ENCODE assay signal across 8 cellular contexts in the genomic region with DNA sequence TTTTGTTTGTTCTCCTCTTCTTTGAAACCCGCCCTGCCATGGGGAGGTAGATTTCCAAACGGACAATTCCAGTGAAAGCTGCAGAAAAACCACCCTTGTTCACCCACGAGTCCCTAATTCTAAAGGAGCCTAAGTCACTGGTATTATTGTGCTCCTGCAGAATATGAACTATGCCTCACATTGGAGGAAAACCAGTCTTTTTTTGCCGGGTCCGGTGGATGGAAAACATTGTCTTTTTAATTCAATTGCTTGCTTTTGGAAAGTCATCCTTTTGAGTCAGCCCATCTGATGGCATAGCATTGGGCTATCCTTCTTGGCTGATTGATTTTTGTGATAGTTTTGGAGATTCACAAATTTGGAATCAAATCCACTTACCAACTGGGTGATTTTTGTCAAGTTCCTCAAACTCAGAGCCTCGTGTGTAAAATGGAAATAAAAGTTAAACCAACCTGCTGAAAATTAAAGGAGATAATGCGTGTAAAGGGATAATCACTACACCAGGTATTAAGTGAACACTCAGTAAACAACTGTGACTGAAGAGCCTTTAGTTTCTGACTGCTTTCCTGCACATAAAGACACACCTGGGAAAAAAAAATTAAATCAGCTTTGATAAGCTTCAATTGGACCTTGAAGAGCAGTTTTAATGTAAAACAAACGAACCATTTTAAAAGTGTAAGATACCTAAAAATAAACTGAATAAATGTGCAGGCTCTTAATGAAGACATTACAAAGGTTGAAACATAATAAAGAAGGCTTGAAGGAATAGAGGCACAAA. TPM values are rescaled to one million over a fixed set of nuclear protein-coding genes. Genes with fewer than 3 reads are reported as not detected.
DNase-seq lines count a peak whose midpoint lies in the region; ATAC-seq, FAIRE-seq and TF ChIP-seq lines count a peak whose summit lies in the region.

No MANE protein-coding gene starts in this region.

- H3K4me3 ChIP-seq in cardiac muscle cell (peak overlapping the region; percentile 77), HepG2 (replicated peaks in 1 of 3; ENCODE audit: insufficient read depth in 1 of 3, low read depth in 2 of 3, low read length in 3 of 3) (peak overlapping the region; percentile 59 to 74 (median 65))

- H3K27me3 ChIP-seq in cardiac muscle cell (no peaks in the 10 kb centered on the region), HepG2 (ENCODE audit: control insufficient read depth in 1 of 2, insufficient read depth in 2 of 2, low read length in 2 of 2) (peaks cover 0 to 3% of the 10 kb centered on the region in 2 experiments; a peak in 2 of 5 replicates)

- H4K20me1 ChIP-seq in HepG2 (ENCODE audit: insufficient read depth, low read length): no peaks in the 10 kb centered on the region

- intact Hi-C loops in Right ventricle myocardium inferior (cut with DNase I) (no loop called here), HepG2 (cut with micrococcal nuclease; ENCODE audit: unreplicated experiment) (no loop called here)
- intact Hi-C loops in activated CD8-positive, alpha-beta T cell treated with anti-CD3 and anti-CD28 coated beads for 36 hours (cut with micrococcal nuclease): no loop called here

- no peak for TF ChIP-seq CTCF in cardiac muscle cell (IDR thresholded peaks at IDR 0.05; ENCODE audit: low read depth, low read length)
- no peak for TF ChIP-seq CTCF in activated CD8-positive, alpha-beta T cell treated with anti-CD3 and anti-CD28 coated beads for 36 hours (IDR thresholded peaks at IDR 0.05)
- TF ChIP-seq CTCF in HepG2 (CRISPR knock-in tag; IDR thresholded peaks at IDR 0.05): no peak
- no peak for TF ChIP-seq CTCF in type B pancreatic cell (conservative IDR thresholded peaks at IDR 0.05)

- ATAC-seq in Right ventricle myocardium inferior: no peak
- ATAC-seq in activated CD8-positive, alpha-beta T cell treated with anti-CD3 and anti-CD28 coated beads for 36 hours: no peak
- no peak for ATAC-seq in HepG2

- peaks cover 50% of the 10 kb centered on the region for H3K27me3 Mint-ChIP-seq in activated CD8-positive, alpha-beta T cell treated with anti-CD3 and anti-CD28 coated beads for 36 hours
- peaks cover 17% of the 10 kb centered on the region for H3K27me3 Mint-ChIP-seq in type B pancreatic cell

- in situ Hi-C loops in HepG2 (cut with HindIII; ENCODE audit: extremely low pct_ligation_motif_present, low pct_unique_long_range_greater_than_20kb): no loop called here

- no peaks in the 10 kb centered on the region for H3K9me3 Mint-ChIP-seq in activated CD8-positive, alpha-beta T cell treated with anti-CD3 and anti-CD28 coated beads for 36 hours
- no peaks in the 10 kb centered on the region for H3K9me3 Mint-ChIP-seq in type B pancreatic cell

- TF ChIP-seq RAD21 in HepG2 (CRISPR knock-in tag; IDR thresholded peaks at IDR 0.05): no peak

- H3K4me1 ChIP-seq in cardiac muscle cell (ENCODE audit: low read depth) (no peaks in the 10 kb centered on the region), HepG2 (ENCODE audit: insufficient read depth, low read length) (peaks cover 41% of the 10 kb centered on the region)

- no peak for TF ChIP-seq POLR2A in HepG2 (IDR thresholded peaks at IDR 0.05; ENCODE audit: insufficient read depth in 1 of 2, low read depth in 2 of 2, low read length in 2 of 2)

- H3K27ac Mint-ChIP-seq in activated CD8-positive, alpha-beta T cell treated with anti-CD3 and anti-CD28 coated beads for 36 hours: no peak overlapping the region
- peak overlapping the region; percentile 75 for H3K27ac Mint-ChIP-seq in type B pancreatic cell

- TF ChIP-seq EP300 in HepG2 (IDR thresholded peaks at IDR 0.05; ENCODE audit: low read depth in 2 of 2, low read length in 2 of 2) (no peak), HepG2 (CRISPR knock-in tag; IDR thresholded peaks at IDR 0.05; ENCODE audit: borderline replicate concordance) (no peak)

- 14% methylated on average over 8 of the region's 8 CpGs for WGBS in HepG2 (ENCODE audit: low lambda C conversion rate)

- H3K36me3 ChIP-seq in cardiac muscle cell (no peaks in the 10 kb centered on the region), HepG2 (replicated peaks in 1 of 2; ENCODE audit: control insufficient read depth in 1 of 2, insufficient read depth in 2 of 2, low read length in 2 of 2) (no peaks in the 10 kb centered on the region)

- POLR2A ChIA-PET in activated CD8-positive, alpha-beta T cell treated with anti-CD3 and anti-CD28 coated beads for 36 hours (lab: Charles Lee): no interaction called here
- POLR2A ChIA-PET in HepG2 (lab: Yijun Ruan, JAX): interaction anchor here (1.5 kb wide), 1 partner anchor 32 kb away, joined by 3 read pairs; no protein-coding TSS in a partner anchor

- peak overlapping the region; percentile 76 for H3K4me2 ChIP-seq in HepG2 (ENCODE audit: low read depth, low read length)

- H3K36me3 Mint-ChIP-seq in activated CD8-positive, alpha-beta T cell treated with anti-CD3 and anti-CD28 coated beads for 36 hours (ENCODE audit: low read depth): no peaks in the 10 kb centered on the region
- H3K36me3 Mint-ChIP-seq in type B pancreatic cell: peaks cover 6% of the 10 kb centered on the region

- H3K4me1 Mint-ChIP-seq in activated CD8-positive, alpha-beta T cell treated with anti-CD3 and anti-CD28 coated beads for 36 hours (ENCODE audit: low read depth): peaks cover 8% of the 10 kb centered on the region
- peaks cover 24% of the 10 kb centered on the region for H3K4me1 Mint-ChIP-seq in type B pancreatic cell (ENCODE audit: unreplicated experiment)

- H2AFZ ChIP-seq in HepG2 (ENCODE audit: low read length): no peak overlapping the region

- TSS peak; percentile 82 for BruUV-seq in HepG2 (replicated peaks; lab: Mats Ljungman, UMichigan)

- H3K9me3 ChIP-seq in cardiac muscle cell (ENCODE audit: low read depth) (no peaks in the 10 kb centered on the region), HepG2 (ENCODE audit: low read length) (no peaks in the 10 kb centered on the region)

- CTCF ChIA-PET in activated CD8-positive, alpha-beta T cell treated with anti-CD3 and anti-CD28 coated beads for 36 hours (lab: Charles Lee): interaction anchor here (2.7 kb wide), 1 partner anchor 32 kb away, joined by 10 read pairs; no protein-coding TSS in a partner anchor
- CTCF ChIA-PET in HepG2 (lab: Yijun Ruan, JAX; ENCODE audit: low intra/inter-chr PET ratio, low total read pairs): no interaction called here

- peak overlapping the region; percentile 60; the same call in 1 of the 2 replicates for H3K9ac ChIP-seq in HepG2 (ENCODE audit: insufficient read depth, low read depth, low read length)

- peak overlapping the region; percentile 68 for H3K4me3 Mint-ChIP-seq in activated CD8-positive, alpha-beta T cell treated with anti-CD3 and anti-CD28 coated beads for 36 hours
- H3K4me3 Mint-ChIP-seq in type B pancreatic cell: peak overlapping the region; percentile 97

- no peaks in the 10 kb centered on the region for H3K79me2 ChIP-seq in HepG2 (ENCODE audit: insufficient read depth, low read length)

- no peak for DNase-seq in cardiac muscle cell (ENCODE audit: low read depth in 1 of 2, low spot score in 1 of 2)
- no peak for DNase-seq in Right ventricle myocardium inferior (ENCODE audit: missing footprints)
- no peak for DNase-seq in activated CD8-positive, alpha-beta T cell treated with anti-CD3 and anti-CD28 coated beads for 36 hours
- DNase-seq in HepG2 (ENCODE audit: low spot score): no peak
- no peak for DNase-seq in type B pancreatic cell (ENCODE audit: extremely low spot score, unreplicated experiment)
- no peak for DNase-seq in occipital lobe (lab: John Stamatoyannopoulos, UW)
- no peak for DNase-seq in COLO829 (ENCODE audit: low spot score)
- DNase-seq in NCI-H2227 treated with DMSO at 0.1 percent for 48 hours (lab: John Stamatoyannopoulos, UW): no peak

- H3K27ac ChIP-seq in cardiac muscle cell: no peak overlapping the region
- peak overlapping the region; percentile 27 for H3K27ac ChIP-seq in HepG2 (ENCODE audit: extremely low read length, insufficient read depth, low read length)

- no peak for FAIRE-seq in HepG2 (lab: Jason Lieb, UNC)

RNA-seq across cellular contexts. Expression of gene CCNJL, which starts 0.8 kb away (rescaled TPM):
- total RNA-seq in cardiac muscle cell (14.2 and 16.1 TPM in 2 replicates), Right ventricle myocardium inferior (10.2 TPM), HepG2 (2016; rRNA removed; fragmentation: Illumina TruSeq; extraction: Trizol) (1.1 and 1.6 TPM in 2 replicates), type B pancreatic cell (ENCODE audit: low replicate concordance) (7.2 and 16.6 TPM in 2 replicates), occipital lobe (0.78 TPM)
- polyA plus RNA-seq in cardiac muscle cell (12.1 and 14.1 TPM in 2 replicates), HepG2 (2011; rRNA removed) (4.2 and 4.4 TPM in 2 replicates)
- total RNA-seq in activated CD8-positive, alpha-beta T cell treated with anti-CD3 and anti-CD28 coated beads for 36 hours: not detected
- total RNA-seq in HepG2 (2016; cell fraction: cytosol; rRNA removed; fragmentation: Illumina TruSeq; extraction: Trizol; ENCODE audit: low read depth): 0.44 and 0.51 TPM in 2 replicates
- 1.0 and 1.5 TPM in 2 replicates for total RNA-seq in HepG2 (2016; cell fraction: insoluble cytoplasmic fraction; rRNA removed; fragmentation: Illumina TruSeq; extraction: Trizol)
- total RNA-seq in HepG2 (2016; cell fraction: membrane; rRNA removed; fragmentation: Illumina TruSeq; extraction: Trizol): 1.6 and 1.8 TPM in 2 replicates
- 1.2 and 1.3 TPM in 2 replicates for total RNA-seq in HepG2 (2016; cell fraction: nucleus; rRNA removed; fragmentation: Illumina TruSeq; extraction: Trizol)
- 1.7 and 2.8 TPM in 2 replicates for polyA plus RNA-seq in HepG2 (2011; cell fraction: cytosol; rRNA removed)
- polyA plus RNA-seq in HepG2 (2011; cell fraction: nucleus; rRNA removed): 3.2 and 3.9 TPM in 2 replicates
- polyA plus RNA-seq in HepG2 (2012): 2.1 and 3.0 TPM in 2 replicates
- polyA plus RNA-seq in HepG2 (2016; cell fraction: cytosol; fragmentation: Illumina TruSeq; extraction: Trizol; ENCODE audit: low read depth): 0.73 and 1.4 TPM in 2 replicates
- 2.2 and 2.7 TPM in 2 replicates for polyA plus RNA-seq in HepG2 (2016; cell fraction: insoluble cytoplasmic fraction; fragmentation: Illumina TruSeq; extraction: Trizol; ENCODE audit: low read depth)
- polyA plus RNA-seq in HepG2 (2016; cell fraction: membrane; fragmentation: Illumina TruSeq; extraction: Trizol; ENCODE audit: low read depth): 1.9 and 2.3 TPM in 2 replicates
- 2.6 and 2.7 TPM in 2 replicates for polyA plus RNA-seq in HepG2 (2016; cell fraction: nucleus; fragmentation: Illumina TruSeq; extraction: Trizol; ENCODE audit: insufficient read depth, low read depth)
- 2.0 and 10.0 TPM in 2 replicates for polyA minus RNA-seq in HepG2 (2011; rRNA and poly(A)+ RNA removed; ENCODE audit: low replicate concordance)
- polyA minus RNA-seq in HepG2 (2011; cell fraction: cytosol; rRNA and poly(A)+ RNA removed): 1.9 and 2.3 TPM in 2 replicates
- polyA minus RNA-seq in HepG2 (2011; cell fraction: nucleus; rRNA and poly(A)+ RNA removed): 4.7 and 5.5 TPM in 2 replicates

RNA-seq across cellular contexts. Expression of gene C1QTNF2, which starts 57.3 kb away (rescaled TPM):
- total RNA-seq in cardiac muscle cell: not detected in 2 replicates
- 0.24 TPM in 1 of 2 replicates, not detected in the other for polyA plus RNA-seq in cardiac muscle cell
- total RNA-seq in Right ventricle myocardium inferior: 1.5 TPM
- total RNA-seq in activated CD8-positive, alpha-beta T cell treated with anti-CD3 and anti-CD28 coated beads for 36 hours: not detected
- total RNA-seq in HepG2 (2016; rRNA removed; fragmentation: Illumina TruSeq; extraction: Trizol): not detected in 2 replicates
- not detected in 2 replicates for total RNA-seq in HepG2 (2016; cell fraction: cytosol; rRNA removed; fragmentation: Illumina TruSeq; extraction: Trizol; ENCODE audit: low read depth)
- not detected in 2 replicates for total RNA-seq in HepG2 (2016; cell fraction: insoluble cytoplasmic fraction; rRNA removed; fragmentation: Illumina TruSeq; extraction: Trizol)
- total RNA-seq in HepG2 (2016; cell fraction: membrane; rRNA removed; fragmentation: Illumina TruSeq; extraction: Trizol): not detected in 2 replicates
- not detected in 2 replicates for total RNA-seq in HepG2 (2016; cell fraction: nucleus; rRNA removed; fragmentation: Illumina TruSeq; extraction: Trizol)
- polyA plus RNA-seq in HepG2 (2011; rRNA removed): not detected in 2 replicates
- polyA plus RNA-seq in HepG2 (2011; cell fraction: cytosol; rRNA removed): not detected in 2 replicates
- polyA plus RNA-seq in HepG2 (2011; cell fraction: nucleus; rRNA removed): not detected in 2 replicates
- not detected in 2 replicates for polyA plus RNA-seq in HepG2 (2012)
- not detected in 2 replicates for polyA plus RNA-seq in HepG2 (2016; cell fraction: cytosol; fragmentation: Illumina TruSeq; extraction: Trizol; ENCODE audit: low read depth)
- polyA plus RNA-seq in HepG2 (2016; cell fraction: insoluble cytoplasmic fraction; fragmentation: Illumina TruSeq; extraction: Trizol; ENCODE audit: low read depth): not detected in 2 replicates
- polyA plus RNA-seq in HepG2 (2016; cell fraction: membrane; fragmentation: Illumina TruSeq; extraction: Trizol; ENCODE audit: low read depth): not detected in 2 replicates
- not detected in 2 replicates for polyA plus RNA-seq in HepG2 (2016; cell fraction: nucleus; fragmentation: Illumina TruSeq; extraction: Trizol; ENCODE audit: insufficient read depth, low read depth)
- polyA minus RNA-seq in HepG2 (2011; rRNA and poly(A)+ RNA removed; ENCODE audit: low replicate concordance): not detected in 2 replicates
- not detected in 2 replicates for polyA minus RNA-seq in HepG2 (2011; cell fraction: cytosol; rRNA and poly(A)+ RNA removed)
- polyA minus RNA-seq in HepG2 (2011; cell fraction: nucleus; rRNA and poly(A)+ RNA removed): not detected in 2 replicates
- total RNA-seq in type B pancreatic cell (ENCODE audit: low replicate concordance): 0.21 and 0.31 TPM in 2 replicates
- 3.1 TPM for total RNA-seq in occipital lobe
